19 cellular contexts compared by ENCODE assay signal in genomic region chr18:48571619-48572384, GRCh38. TPM values are rescaled to one million over a fixed set of nuclear protein-coding genes. Genes with fewer than 3 reads are reported as not detected.
DNase-seq lines count a peak whose midpoint lies in the region; ATAC-seq and TF ChIP-seq lines count a peak whose summit lies in the region.
"Had no signal": no experiment of that assay in that cellular context is flagged by ENCODE, and none has a peak within 500 bp of the region (broad histone marks: within the 10 kb centered on the region; RNA-seq: fewer than 3 reads in every experiment).

No MANE protein-coding gene starts in this region.

- peaks cover 29% of the 10 kb centered on the region for H3K4me1 Mint-ChIP-seq in WTC11
- H3K4me1 Mint-ChIP-seq: B cell; CD4-positive, CD25-positive, alpha-beta regulatory T cell had no signal

- CTCF ChIA-PET in WTC11 (lab: Charles Lee) = interaction anchor here (1.8 to 2.9 kb wide), 2 partner anchors 34 to 78 kb away, joined by 5 to 10 read pairs; no protein-coding TSS in a partner anchor

- no peak for TF ChIP-seq EP300 in stomach (IDR thresholded peaks at IDR 0.05)

- no peaks in the 10 kb centered on the region for H3F3A ChIP-seq in GM23248 (ENCODE audit: insufficient read depth)
- no peaks in the 10 kb centered on the region for H3F3A ChIP-seq in MM.1S (ENCODE audit: insufficient read depth, low read length)

- peaks cover 14% of the 10 kb centered on the region for H3K36me3 Mint-ChIP-seq in WTC11
- H3K36me3 Mint-ChIP-seq: CD4-positive, CD25-positive, alpha-beta regulatory T cell had no signal

- POLR2A ChIA-PET in WTC11 (lab: Charles Lee) = no interaction called here

- H3K4me2 ChIP-seq in GM23248 (ENCODE audit: unreplicated experiment) = no peak overlapping the region
- no peak overlapping the region for H3K4me2 ChIP-seq in MM.1S (ENCODE audit: low read depth, low read length)
- H3K4me2 ChIP-seq: KMS-11 had no signal

- no peaks in the 10 kb centered on the region; the same call in 1 of the 2 replicates for H3K27me3 Mint-ChIP-seq in WTC11 (ENCODE audit: low read depth)
- H3K27me3 Mint-ChIP-seq: B cell had no signal

- H3K27me3 ChIP-seq in GM23248 (replicated peaks; ENCODE audit: insufficient read depth) (no peaks in the 10 kb centered on the region), adipocyte (replicated peaks; ENCODE audit: control insufficient read depth, insufficient read depth, low read length) (no peaks in the 10 kb centered on the region), MM.1S (replicated peaks; ENCODE audit: insufficient read depth, low read length) (no peaks in the 10 kb centered on the region), stomach (no peaks in the 10 kb centered on the region)

- ATAC-seq in HG03097 (IDR thresholded peaks at IDR 0.05; ENCODE audit: low FRiP score, unreplicated experiment) = no peak
- ATAC-seq in WTC11 = no peak

- H3K4me3 ChIP-seq in GM23248 = no peak overlapping the region
- H3K4me3 ChIP-seq in adipocyte (ENCODE audit: low read length) = peak overlapping the region; percentile 41
- H3K4me3 ChIP-seq in MM.1S (ENCODE audit: low read length) = no peak overlapping the region
- H3K4me3 ChIP-seq in stomach = no peak overlapping the region

- intact Hi-C loops in stomach (cut with DNase I; ENCODE audit: low total_unique reads) = no loop called here

- H3K9ac ChIP-seq in GM23248 = no peak overlapping the region
- H3K9ac ChIP-seq in adipocyte (ENCODE audit: low read length) = peak overlapping the region; percentile 66
- H3K9ac ChIP-seq in MM.1S (ENCODE audit: low read length) = no peak overlapping the region
- H3K9ac ChIP-seq: KMS-11 had no signal

- in situ Hi-C loops in GM23248 (cut with MboI) = no loop called here

- no peak for TF ChIP-seq POLR2A in stomach (IDR thresholded peaks at IDR 0.05)

- H2AFZ ChIP-seq in GM23248 (no peak overlapping the region), MM.1S (ENCODE audit: low read length) (no peak overlapping the region)

- peak overlapping the region; percentile 30 for H3K27ac ChIP-seq in GM23248
- H3K27ac ChIP-seq in MM.1S (ENCODE audit: low read length) = no peak overlapping the region
- H3K27ac ChIP-seq in stomach = no peak overlapping the region
- H3K27ac ChIP-seq: KMS-11 had no signal

- DNase-seq in GM23248 (peak; percentile 43), adipocyte (ENCODE audit: low read depth) (no peak), fibroblast of peridontal ligament (ENCODE audit: extremely low read depth) (peak; percentile 73), stromal cell of bone marrow (ENCODE audit: low read depth) (peak; percentile 81), MM.1S (no peak), WTC11 (ENCODE audit: low spot score) (no peak), stomach (no peak)
- DNase-seq: ACHN; Calu3; CD4-positive, CD25-positive, alpha-beta regulatory T cell; DMS53; H9; NCI-H1092 treated with DMSO at 0.1 percent for 48 hours; NCI-H1694; NCI-H2227 treated with DMSO at 0.1 percent for 48 hours; NCI-H524 treated with DMSO at 0.1 percent for 48 hours had no signal

- H3K79me2 ChIP-seq in GM23248 (ENCODE audit: insufficient read depth) = peaks cover 100% of the 10 kb centered on the region
- H3K79me2 ChIP-seq in MM.1S (ENCODE audit: low read length) = no peaks in the 10 kb centered on the region

- TF ChIP-seq CTCF in MM.1S (IDR thresholded peaks at IDR 0.05; ENCODE audit: low read length) (no peak), WTC11 (IDR thresholded peaks at IDR 0.05) (no peak), stomach (IDR thresholded peaks at IDR 0.05) (no peak)

- 56 to 67% methylated on average over 3 of the region's 3 CpGs for WGBS in GM23248 (ENCODE audit: low coverage in 1 of 2, low lambda C conversion rate in 2 of 2, missing lambda C conversion rate in 2 of 2), 2 experiments
- 76 to 88% (median 83%) methylated on average over 3 of the region's 3 CpGs for WGBS in stomach, 5 donors

- no peak overlapping the region for H3K27ac Mint-ChIP-seq in WTC11
- H3K27ac Mint-ChIP-seq: B cell; CD4-positive, CD25-positive, alpha-beta regulatory T cell; H9 had no signal

- no peak overlapping the region for H3K4me3 Mint-ChIP-seq in WTC11
- H3K4me3 Mint-ChIP-seq: B cell; CD4-positive, CD25-positive, alpha-beta regulatory T cell; H9 had no signal

- H3K9me3 Mint-ChIP-seq in WTC11 = peaks cover 18% of the 10 kb centered on the region

- 0 out of 2 replicates have a peak, but pooled peaks cover 6% of the 10 kb centered on the region for H3K36me3 ChIP-seq in GM23248 (ENCODE audit: low read depth)
- H3K36me3 ChIP-seq in adipocyte (ENCODE audit: control insufficient read depth, insufficient read depth, low read length, severe bottlenecking) = peaks cover 18% of the 10 kb centered on the region
- H3K36me3 ChIP-seq in MM.1S (replicated peaks; ENCODE audit: insufficient read depth, low read length) = no peaks in the 10 kb centered on the region
- H3K36me3 ChIP-seq in stomach = peaks cover 0 to 8% (median 2%) of the 10 kb centered on the region in 4 donors

- H3K4me1 ChIP-seq in GM23248 (ENCODE audit: insufficient read depth) (peaks cover 8% of the 10 kb centered on the region), adipocyte (ENCODE audit: control insufficient read depth, insufficient read depth, low read length) (peaks cover 41% of the 10 kb centered on the region), MM.1S (ENCODE audit: low read length) (no peaks in the 10 kb centered on the region), stomach (peaks cover 5 to 31% (median 11%) of the 10 kb centered on the region in 4 donors)

- H3K9me3 ChIP-seq in GM23248 (ENCODE audit: low read depth) = no peaks in the 10 kb centered on the region
- no peaks in the 10 kb centered on the region for H3K9me3 ChIP-seq in adipocyte (ENCODE audit: control insufficient read depth, low read length)
- no peaks in the 10 kb centered on the region for H3K9me3 ChIP-seq in MM.1S (replicated peaks; ENCODE audit: insufficient read depth, low read length)
- no peaks in the 10 kb centered on the region for H3K9me3 ChIP-seq in stomach

- no peaks in the 10 kb centered on the region for H3K9me2 ChIP-seq in GM23248 (ENCODE audit: insufficient read depth)
- no peaks in the 10 kb centered on the region for H3K9me2 ChIP-seq in MM.1S (replicated peaks; ENCODE audit: insufficient read depth, low read length)

- peaks cover 33% of the 10 kb centered on the region; the same call in 1 of the 2 replicates for H4K20me1 ChIP-seq in GM23248 (ENCODE audit: insufficient read depth)
- no peaks in the 10 kb centered on the region for H4K20me1 ChIP-seq in MM.1S (ENCODE audit: insufficient read depth, low read length)

TF ChIP-seq in WTC11, 78 proteins besides CTCF, POLR2A, EP300 and RAD21 (continues in another document):
- TF ChIP-seq, protein P1, sequence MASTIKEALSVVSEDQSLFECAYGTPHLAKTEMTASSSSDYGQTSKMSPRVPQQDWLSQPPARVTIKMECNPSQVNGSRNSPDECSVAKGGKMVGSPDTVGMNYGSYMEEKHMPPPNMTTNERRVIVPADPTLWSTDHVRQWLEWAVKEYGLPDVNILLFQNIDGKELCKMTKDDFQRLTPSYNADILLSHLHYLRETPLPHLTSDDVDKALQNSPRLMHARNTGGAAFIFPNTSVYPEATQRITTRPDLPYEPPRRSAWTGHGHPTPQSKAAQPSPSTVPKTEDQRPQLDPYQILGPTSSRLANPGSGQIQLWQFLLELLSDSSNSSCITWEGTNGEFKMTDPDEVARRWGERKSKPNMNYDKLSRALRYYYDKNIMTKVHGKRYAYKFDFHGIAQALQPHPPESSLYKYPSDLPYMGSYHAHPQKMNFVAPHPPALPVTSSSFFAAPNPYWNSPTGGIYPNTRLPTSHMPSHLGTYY (CRISPR knock-in tag; IDR thresholded peaks at IDR 0.05) = no peak
- TF ChIP-seq ZNF423 (CRISPR knock-in tag; IDR thresholded peaks at IDR 0.05) (no peak), GTF2I (CRISPR knock-in tag; conservative IDR thresholded peaks at IDR 0.05) (no peak), NR2C2 (CRISPR knock-in tag; IDR thresholded peaks at IDR 0.05) (no peak), CREM (CRISPR knock-in tag; IDR thresholded peaks at IDR 0.05) (no peak)
- TF ChIP-seq, protein P2, sequence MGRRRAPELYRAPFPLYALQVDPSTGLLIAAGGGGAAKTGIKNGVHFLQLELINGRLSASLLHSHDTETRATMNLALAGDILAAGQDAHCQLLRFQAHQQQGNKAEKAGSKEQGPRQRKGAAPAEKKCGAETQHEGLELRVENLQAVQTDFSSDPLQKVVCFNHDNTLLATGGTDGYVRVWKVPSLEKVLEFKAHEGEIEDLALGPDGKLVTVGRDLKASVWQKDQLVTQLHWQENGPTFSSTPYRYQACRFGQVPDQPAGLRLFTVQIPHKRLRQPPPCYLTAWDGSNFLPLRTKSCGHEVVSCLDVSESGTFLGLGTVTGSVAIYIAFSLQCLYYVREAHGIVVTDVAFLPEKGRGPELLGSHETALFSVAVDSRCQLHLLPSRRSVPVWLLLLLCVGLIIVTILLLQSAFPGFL (CRISPR knock-in tag; IDR thresholded peaks at IDR 0.05; ENCODE audit: borderline replicate concordance) = no peak

RNA-seq across cellular contexts. Expression of gene CTIF, which starts 33.0 kb away (rescaled TPM):
- total RNA-seq in GM23248 (2014; rRNA removed; shearing (Covaris generic)) = 46.8 and 49.2 TPM in 2 replicates
- polyA plus RNA-seq in GM23248 (2016; fragmentation: Nextera tagmentation; extraction: Ambion mirVana) (19.6 and 21.5 TPM in 2 replicates), stomach (10 to 100 TPM; 23.0 to 50.9 (median 32.2) TPM)
- total RNA-seq in WTC11 (2021) (18.9 to 28.5 TPM (median 20.4 TPM) in 3 replicates), stomach (100 to 1,000 TPM in 1 of 5 donors, 10 to 100 TPM in 4; 16.3 to 105 (median 28.4) TPM)

Comparison
In these comparisons a context has a peak if more than half of its experiments do, and no peak if none do; other contexts are left out.
1. DNase-seq: peak in GM23248 (single experiment), fibroblast of peridontal ligament (single experiment) and stromal cell of bone marrow (single experiment); none in adipocyte (single experiment), MM.1S (single experiment), WTC11 (single experiment) and stomach (single experiment).